Comparison of ENCODE assay signal across 8 cellular contexts in the genomic region with DNA sequence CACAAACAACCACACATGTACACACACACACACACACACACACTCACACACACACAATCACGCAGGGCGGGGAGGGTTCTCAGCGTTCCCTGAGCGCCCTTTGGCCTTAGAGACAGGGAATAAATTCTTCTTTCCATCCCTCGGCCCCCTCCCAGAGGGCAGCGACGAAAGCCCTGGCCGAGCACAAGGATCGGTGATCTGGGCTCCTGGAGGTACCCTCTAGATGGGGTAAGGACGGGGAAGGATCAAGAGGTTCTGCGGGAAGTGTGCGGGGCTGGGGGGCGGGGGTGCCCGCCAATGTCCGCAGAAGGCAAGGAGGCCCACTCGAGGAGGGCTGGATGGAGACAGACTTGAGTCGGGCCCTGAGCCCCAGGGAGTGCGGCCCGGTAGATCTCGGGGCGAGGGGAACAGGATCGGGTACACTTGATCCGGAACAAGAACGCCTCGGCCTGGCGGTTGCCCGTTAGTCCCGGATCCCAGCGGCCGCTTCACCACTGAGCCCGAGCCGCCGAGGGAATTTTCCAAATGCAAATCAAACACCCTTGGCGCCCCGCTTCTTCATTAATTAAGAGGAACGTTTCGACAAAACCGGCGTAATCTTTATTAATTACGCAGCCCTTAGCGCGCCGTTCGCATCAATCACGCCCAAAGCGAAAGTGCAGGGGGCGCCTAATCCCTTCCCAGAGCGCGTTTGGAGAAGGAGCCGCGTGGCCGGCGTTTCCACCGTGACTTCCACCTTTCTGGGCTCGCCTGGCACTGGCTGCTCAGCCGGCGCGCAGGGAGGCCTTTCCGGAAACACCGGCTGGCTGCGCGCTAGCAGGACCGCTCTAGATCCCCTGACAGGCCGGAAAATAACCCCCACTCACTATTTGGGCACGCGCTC. TPM values are rescaled to one million over a fixed set of nuclear protein-coding genes. Genes with fewer than 3 reads are reported as not detected.
DNase-seq lines count a peak whose midpoint lies in the region; ATAC-seq and TF ChIP-seq lines count a peak whose summit lies in the region.

No MANE protein-coding gene starts in this region.

- no peak overlapping the region for H3K27ac ChIP-seq in trophoblast cell (ENCODE audit: low read depth, low read length)

- H3K4me2 ChIP-seq in trophoblast cell (ENCODE audit: low read length), result peak overlapping the region; percentile 32

- no peaks in the 10 kb centered on the region for H3K79me2 ChIP-seq in trophoblast cell (ENCODE audit: control insufficient read depth, insufficient read depth, low read length, poor library complexity)

- no CpG with 5 or more reads among the region's 66 CpGs for WGBS in trophoblast cell (ENCODE audit: extremely low coverage, insufficient coverage, insufficient read length)

- H4K8ac ChIP-seq in trophoblast cell (ENCODE audit: low read depth, low read length), result no peak overlapping the region

- no peak overlapping the region for H2AFZ ChIP-seq in trophoblast cell (ENCODE audit: insufficient read depth, low read length, poor library complexity)

- H3K14ac ChIP-seq in trophoblast cell (ENCODE audit: low read length), result no peak overlapping the region

- no peak overlapping the region for H3K4ac ChIP-seq in trophoblast cell (ENCODE audit: low read depth, low read length)

- no peak overlapping the region for H3K18ac ChIP-seq in trophoblast cell (ENCODE audit: low read length)

- no peak overlapping the region for H2BK12ac ChIP-seq in trophoblast cell (ENCODE audit: low read length)

- no peak overlapping the region for H4K12ac ChIP-seq in trophoblast cell (ENCODE audit: low read depth, low read length)

- H3K36me3 ChIP-seq in trophoblast cell (ENCODE audit: control insufficient read depth in 1 of 2, insufficient read depth in 2 of 2, low read length in 2 of 2), result no peaks in the 10 kb centered on the region

- H2AK5ac ChIP-seq in trophoblast cell (ENCODE audit: low read length), result no peak overlapping the region

- H3K9me3 ChIP-seq in trophoblast cell (ENCODE audit: insufficient read depth, low read depth, low read length), result peaks cover 2% of the 10 kb centered on the region

- H4K91ac ChIP-seq in trophoblast cell (ENCODE audit: low read depth, low read length), result no peak overlapping the region

- peak; percentile 49 for DNase-seq in AG20443 (ENCODE audit: low spot score)
- no peak for DNase-seq in fibroblast of pulmonary artery (ENCODE audit: low read depth)
- no peak for DNase-seq in trophoblast cell
- DNase-seq in activated CD4-positive, CD25-positive, alpha-beta regulatory T cell (lab: John Stamatoyannopoulos, UW), result no peak

- H2BK120ac ChIP-seq in trophoblast cell (ENCODE audit: insufficient read depth, low read length, poor library complexity), result no peak overlapping the region

- no peak overlapping the region for H2BK5ac ChIP-seq in trophoblast cell (ENCODE audit: low read depth, low read length, poor library complexity)

- H3K4me1 ChIP-seq in trophoblast cell (ENCODE audit: control insufficient read depth in 1 of 2, insufficient read depth in 2 of 2, low read length in 2 of 2), result peaks cover 0 to 4% of the 10 kb centered on the region in 2 experiments

- no peak overlapping the region for H3K23ac ChIP-seq in trophoblast cell (ENCODE audit: low read length)

- no peak for TF ChIP-seq CTCF in fibroblast of pulmonary artery (IDR thresholded peaks at IDR 0.05; ENCODE audit: low read length, missing control alignments)

- H3K4me3 ChIP-seq in fibroblast of pulmonary artery (replicated peaks; ENCODE audit: low read depth, low read length) (peak overlapping the region; percentile 51), trophoblast cell (ENCODE audit: low read depth, low read length) (no peak overlapping the region)

- ATAC-seq in SK-N-SH treated with all-trans-retinoic acid at 6 μM for 48 hours (peak; percentile 26), HG03354 (IDR thresholded peaks at IDR 0.05; ENCODE audit: poor library complexity, severe bottlenecking, unreplicated experiment) (no peak), GM19035 (IDR thresholded peaks at IDR 0.05; ENCODE audit: unreplicated experiment) (no peak)

- no peak overlapping the region for H3K9ac ChIP-seq in trophoblast cell (ENCODE audit: low read length)

- H3K79me1 ChIP-seq in trophoblast cell (ENCODE audit: low read length), result no peaks in the 10 kb centered on the region

- H3K27me3 ChIP-seq in trophoblast cell (ENCODE audit: insufficient read depth, low read length), result peaks cover 91% of the 10 kb centered on the region

- TF ChIP-seq POLR2A in GM19099 (IDR thresholded peaks at IDR 0.05; ENCODE audit: extremely low read depth, insufficient read length, low read depth), result peak; percentile 15

TF ChIP-seq in SK-N-SH treated with all-trans-retinoic acid at 6 μM for 48 hours, 23 proteins besides CTCF, POLR2A, EP300 and RAD21:
- no peak for TF ChIP-seq ESRRG (CRISPR knock-in tag; IDR thresholded peaks at IDR 0.05)
- no peak for TF ChIP-seq BACH2 (CRISPR knock-in tag; IDR thresholded peaks at IDR 0.05; ENCODE audit: borderline replicate concordance)
- no peak for TF ChIP-seq ZNF565 (CRISPR knock-in tag; conservative IDR thresholded peaks at IDR 0.05; ENCODE audit: low read depth)
- no peak for TF ChIP-seq GLIS3 (CRISPR knock-in tag; IDR thresholded peaks at IDR 0.05)
- TF ChIP-seq ZC3H10 (CRISPR knock-in tag; IDR thresholded peaks at IDR 0.05), result no peak
- TF ChIP-seq RARB (CRISPR knock-in tag; IDR thresholded peaks at IDR 0.05), result no peak
- no peak for TF ChIP-seq ISL1 (CRISPR knock-in tag; IDR thresholded peaks at IDR 0.05)
- TF ChIP-seq SNAI2 (CRISPR knock-in tag; IDR thresholded peaks at IDR 0.05), result no peak
- TF ChIP-seq PPARA (CRISPR knock-in tag; IDR thresholded peaks at IDR 0.05; ENCODE audit: borderline replicate concordance), result no peak
- no peak for TF ChIP-seq ZFP3 (CRISPR knock-in tag; IDR thresholded peaks at IDR 0.05)
- TF ChIP-seq ARNTL (CRISPR knock-in tag; IDR thresholded peaks at IDR 0.05; ENCODE audit: borderline replicate concordance, low read depth), result no peak
- no peak for TF ChIP-seq CSDC2 (CRISPR knock-in tag; IDR thresholded peaks at IDR 0.05)
- TF ChIP-seq TOX (CRISPR knock-in tag; IDR thresholded peaks at IDR 0.05; ENCODE audit: borderline replicate concordance), result no peak
- TF ChIP-seq ZNF70 (CRISPR knock-in tag; IDR thresholded peaks at IDR 0.05), result no peak
- no peak for TF ChIP-seq OSR1 (CRISPR knock-in tag; IDR thresholded peaks at IDR 0.05)

RNA-seq across cellular contexts. Expression of a gene that starts 7.0 kb away (rescaled TPM):
- not detected in 2 replicates for polyA plus RNA-seq in trophoblast cell (2013)
